27 cellular contexts compared by ENCODE assay signal in genomic region chr2:66526171-66526570, GRCh38.
DNase-seq lines count a peak whose midpoint lies in the region; ATAC-seq and TF ChIP-seq lines count a peak whose summit lies in the region.
"Had no signal": no experiment of that assay in that cellular context is flagged by ENCODE, and none has a peak within 500 bp of the region (broad histone marks: within the 10 kb centered on the region; RNA-seq: fewer than 3 reads in every experiment).

No MANE protein-coding gene starts in this region.

- no peak for TF ChIP-seq CTCF in left ventricle myocardium inferior (IDR thresholded peaks at IDR 0.05; ENCODE audit: borderline replicate concordance)
- no peak for TF ChIP-seq CTCF in nephron (IDR thresholded peaks at IDR 0.05; ENCODE audit: unreplicated experiment in 3 of 3)

- peaks cover 14% of the 10 kb centered on the region for H3K27me3 Mint-ChIP-seq in nephron (ENCODE audit: low read depth)
- no peaks in the 10 kb centered on the region for H3K27me3 Mint-ChIP-seq in activated CD4-positive, alpha-beta T cell treated with anti-CD3 and anti-CD28 coated beads, Interleukin-2, amount 10 ng/mL, durations not matched to agents 24 days and 14 days
- H3K27me3 Mint-ChIP-seq: activated naive CD8-positive, alpha-beta T cell treated with anti-CD3 and anti-CD28 coated beads, Interleukin-2, amount 50 U/mL, for 24 hours had no signal

- DNase-seq in DMS79 (lab: John Stamatoyannopoulos, UW): peak; percentile 9
- DNase-seq in left ventricle myocardium inferior: peak; percentile 48
- no peak for DNase-seq in mesenteric fat pad (ENCODE audit: low spot score)
- DNase-seq in trophoblast cell: no peak
- no peak for DNase-seq in stimulated activated CD4-positive, alpha-beta T cell treated with anti-CD3 and anti-CD28 coated beads, Interleukin-4, amount 100 ng/mL, for 1 hour
- DNase-seq in activated CD4-positive, alpha-beta T cell treated with anti-CD3 and anti-CD28 coated beads, Interleukin-2, amount 10 ng/mL, durations not matched to agents 24 days and 14 days: no peak
- DNase-seq: activated CD4-positive, alpha-beta T cell treated with anti-CD3 and anti-CD28 coated beads, Interleukin-2, amount 50 U/mL, for 1 hour; activated naive CD8-positive, alpha-beta T cell treated with anti-CD3 and anti-CD28 coated beads, Interleukin-2, amount 50 U/mL, for 24 hours; activated T-cell treated with anti-CD3 and anti-CD28 coated beads, Interleukin-2, amount 50 U/mL, for 4 hours; CD8-positive, alpha-beta memory T cell; HCEC 1CT; kidney glomerular epithelial cell; NCI-H146; NK-92 treated with Interleukin-12 subunit alpha and Interleukin-12 subunit beta, amount 100 ng/mL, for 24 hours; occipital lobe; PC-9; SHP77; stimulated activated CD4-positive, alpha-beta T cell treated with anti-CD3 and anti-CD28 coated beads, Interleukin-1b, Interleukin-23, amount 100 ng/mL, for 48 hours; SW 1271; T1000; transverse colon had no signal

- no peak overlapping the region for H2BK12ac ChIP-seq in trophoblast cell (ENCODE audit: low read length)

- H3K23ac ChIP-seq in trophoblast cell (ENCODE audit: low read length): no peak overlapping the region

- no peak overlapping the region for H3K4me3 ChIP-seq in left ventricle myocardium inferior
- H3K4me3 ChIP-seq in trophoblast cell (ENCODE audit: low read depth, low read length): no peak overlapping the region
- H3K4me3 ChIP-seq: PC-9, smooth muscle cell, transverse colon had no signal

- H3K9me3 Mint-ChIP-seq in nephron: no peaks in the 10 kb centered on the region
- H3K9me3 Mint-ChIP-seq in activated CD4-positive, alpha-beta T cell treated with anti-CD3 and anti-CD28 coated beads, Interleukin-2, amount 10 ng/mL, durations not matched to agents 24 days and 14 days: no peaks in the 10 kb centered on the region
- H3K9me3 Mint-ChIP-seq: activated naive CD8-positive, alpha-beta T cell treated with anti-CD3 and anti-CD28 coated beads, Interleukin-2, amount 50 U/mL, for 24 hours; activated T-cell treated with anti-CD3 and anti-CD28 coated beads, Interleukin-2, amount 50 U/mL, for 4 hours; WTC11 had no signal

- H3K27me3 ChIP-seq in left ventricle myocardium inferior (ENCODE audit: low read depth) (no peaks in the 10 kb centered on the region), trophoblast cell (ENCODE audit: insufficient read depth, low read length) (no peaks in the 10 kb centered on the region)
- H3K27me3 ChIP-seq: transverse colon had no signal

- no peak overlapping the region for H3K4me3 Mint-ChIP-seq in nephron
- no peak overlapping the region for H3K4me3 Mint-ChIP-seq in activated CD4-positive, alpha-beta T cell treated with anti-CD3 and anti-CD28 coated beads, Interleukin-2, amount 10 ng/mL, durations not matched to agents 24 days and 14 days
- H3K4me3 Mint-ChIP-seq: activated naive CD8-positive, alpha-beta T cell treated with anti-CD3 and anti-CD28 coated beads, Interleukin-2, amount 50 U/mL, for 24 hours; activated T-cell treated with anti-CD3 and anti-CD28 coated beads, Interleukin-2, amount 50 U/mL, for 4 hours; B cell; CD8-positive, alpha-beta memory T cell; memory B cell; WTC11 had no signal

- H3K27ac Mint-ChIP-seq in nephron: peak overlapping the region in 2 of 3 experiments; percentile 57 to 68
- no peak overlapping the region for H3K27ac Mint-ChIP-seq in activated CD4-positive, alpha-beta T cell treated with anti-CD3 and anti-CD28 coated beads, Interleukin-2, amount 10 ng/mL, durations not matched to agents 24 days and 14 days
- H3K27ac Mint-ChIP-seq: activated naive CD8-positive, alpha-beta T cell treated with anti-CD3 and anti-CD28 coated beads, Interleukin-2, amount 50 U/mL, for 24 hours; B cell; CD8-positive, alpha-beta memory T cell; memory B cell; WTC11 had no signal

- H3K14ac ChIP-seq in trophoblast cell (ENCODE audit: low read length): no peak overlapping the region

- intact Hi-C loops in left ventricle myocardium inferior (cut with micrococcal nuclease): no loop called here
- intact Hi-C loops in activated CD4-positive, alpha-beta T cell treated with anti-CD3 and anti-CD28 coated beads, Interleukin-2, amount 10 ng/mL, durations not matched to agents 24 days and 14 days (cut with micrococcal nuclease): no loop called here

- H3K27ac ChIP-seq in left ventricle myocardium inferior (replicated peaks) (peak overlapping the region; percentile 62), trophoblast cell (ENCODE audit: low read depth, low read length) (no peak overlapping the region)
- H3K27ac ChIP-seq: PC-9 had no signal

- H2AFZ ChIP-seq in trophoblast cell (ENCODE audit: insufficient read depth, low read length, poor library complexity): no peak overlapping the region
- H2AFZ ChIP-seq: PC-9 had no signal

- no CpG with 5 or more reads among the region's 2 CpGs for WGBS in trophoblast cell (ENCODE audit: extremely low coverage, insufficient coverage, insufficient read length)

- H4K8ac ChIP-seq in trophoblast cell (ENCODE audit: low read depth, low read length): no peak overlapping the region

- ATAC-seq in SK-N-SH treated with all-trans-retinoic acid at 6 μM for 48 hours: 0 out of 3 replicates have a peak, but pooled peaks have one; percentile 20
- ATAC-seq: activated naive CD8-positive, alpha-beta T cell treated with anti-CD3 and anti-CD28 coated beads, Interleukin-2, amount 50 U/mL, for 24 hours; activated T-cell treated with anti-CD3 and anti-CD28 coated beads, Interleukin-2, amount 50 U/mL, for 4 hours; WTC11 had no signal

- H3K9me3 ChIP-seq in left ventricle myocardium inferior (replicated peaks) (no peaks in the 10 kb centered on the region), trophoblast cell (ENCODE audit: insufficient read depth, low read depth, low read length) (no peaks in the 10 kb centered on the region)
- H3K9me3 ChIP-seq: transverse colon had no signal

- no peak overlapping the region for H3K4ac ChIP-seq in trophoblast cell (ENCODE audit: low read depth, low read length)

- H3K79me2 ChIP-seq in trophoblast cell (ENCODE audit: control insufficient read depth, insufficient read depth, low read length, poor library complexity): no peaks in the 10 kb centered on the region

- peaks cover 70% of the 10 kb centered on the region for H3K36me3 Mint-ChIP-seq in nephron (ENCODE audit: low read depth)
- H3K36me3 Mint-ChIP-seq in activated CD4-positive, alpha-beta T cell treated with anti-CD3 and anti-CD28 coated beads, Interleukin-2, amount 10 ng/mL, durations not matched to agents 24 days and 14 days (ENCODE audit: low read depth): no peaks in the 10 kb centered on the region
- H3K36me3 Mint-ChIP-seq: CD8-positive, alpha-beta memory T cell; memory B cell; WTC11 had no signal

- H2BK120ac ChIP-seq in trophoblast cell (ENCODE audit: insufficient read depth, low read length, poor library complexity): no peak overlapping the region

- H2AK5ac ChIP-seq in trophoblast cell (ENCODE audit: low read length): no peak overlapping the region

- no peak overlapping the region for H3K9ac ChIP-seq in trophoblast cell (ENCODE audit: low read length)

- H3K36me3 ChIP-seq in left ventricle myocardium inferior (no peaks in the 10 kb centered on the region), trophoblast cell (ENCODE audit: control insufficient read depth in 1 of 2, insufficient read depth in 2 of 2, low read length in 2 of 2) (peaks cover 2 to 7% of the 10 kb centered on the region in 2 experiments)
- H3K36me3 ChIP-seq: transverse colon had no signal

- H3K4me1 Mint-ChIP-seq in nephron: peaks cover 66% of the 10 kb centered on the region
- H3K4me1 Mint-ChIP-seq in activated CD4-positive, alpha-beta T cell treated with anti-CD3 and anti-CD28 coated beads, Interleukin-2, amount 10 ng/mL, durations not matched to agents 24 days and 14 days: no peaks in the 10 kb centered on the region
- H3K4me1 Mint-ChIP-seq: activated naive CD8-positive, alpha-beta T cell treated with anti-CD3 and anti-CD28 coated beads, Interleukin-2, amount 50 U/mL, for 24 hours; B cell; CD8-positive, alpha-beta memory T cell; memory B cell had no signal

- no peak overlapping the region for H3K18ac ChIP-seq in trophoblast cell (ENCODE audit: low read length)

- H4K12ac ChIP-seq in trophoblast cell (ENCODE audit: low read depth, low read length): no peak overlapping the region

- H3K4me1 ChIP-seq in left ventricle myocardium inferior (peaks cover 31% of the 10 kb centered on the region), trophoblast cell (ENCODE audit: control insufficient read depth in 1 of 2, insufficient read depth in 2 of 2, low read length in 2 of 2) (no peaks in the 10 kb centered on the region)

- no peak overlapping the region for H3K4me2 ChIP-seq in trophoblast cell (ENCODE audit: low read length)
- H3K4me2 ChIP-seq: PC-9, smooth muscle cell had no signal

- H2BK5ac ChIP-seq in trophoblast cell (ENCODE audit: low read depth, low read length, poor library complexity): no peak overlapping the region

- H4K91ac ChIP-seq in trophoblast cell (ENCODE audit: low read depth, low read length): no peak overlapping the region

- no peaks in the 10 kb centered on the region for H3K79me1 ChIP-seq in trophoblast cell (ENCODE audit: low read length)

TF ChIP-seq in SK-N-SH treated with all-trans-retinoic acid at 6 μM for 48 hours, 23 proteins besides CTCF, POLR2A, EP300 and RAD21:
- TF ChIP-seq ARNTL (CRISPR knock-in tag; IDR thresholded peaks at IDR 0.05; ENCODE audit: borderline replicate concordance, low read depth) (no peak), ISL1 (CRISPR knock-in tag; IDR thresholded peaks at IDR 0.05) (0 out of 2 replicates have a peak, but pooled peaks have one; percentile 16), TCF4 (CRISPR knock-in tag; IDR thresholded peaks at IDR 0.05; ENCODE audit: borderline replicate concordance) (peak; percentile 34; the same call in 1 of the 2 replicates)

Comparison
In these comparisons a context has a peak if more than half of its experiments do, and no peak if none do; other contexts are left out.
1. DNase-seq: peak in DMS79 (single experiment) and left ventricle myocardium inferior (single experiment); none in mesenteric fat pad (single experiment), trophoblast cell (0 of 2), stimulated activated CD4-positive, alpha-beta T cell treated with anti-CD3 and anti-CD28 coated beads, Interleukin-4, amount 100 ng/mL, for 1 hour (single experiment) and activated CD4-positive, alpha-beta T cell treated with anti-CD3 and anti-CD28 coated beads, Interleukin-2, amount 10 ng/mL, durations not matched to agents 24 days and 14 days (single experiment).